In the genomic region with DNA sequence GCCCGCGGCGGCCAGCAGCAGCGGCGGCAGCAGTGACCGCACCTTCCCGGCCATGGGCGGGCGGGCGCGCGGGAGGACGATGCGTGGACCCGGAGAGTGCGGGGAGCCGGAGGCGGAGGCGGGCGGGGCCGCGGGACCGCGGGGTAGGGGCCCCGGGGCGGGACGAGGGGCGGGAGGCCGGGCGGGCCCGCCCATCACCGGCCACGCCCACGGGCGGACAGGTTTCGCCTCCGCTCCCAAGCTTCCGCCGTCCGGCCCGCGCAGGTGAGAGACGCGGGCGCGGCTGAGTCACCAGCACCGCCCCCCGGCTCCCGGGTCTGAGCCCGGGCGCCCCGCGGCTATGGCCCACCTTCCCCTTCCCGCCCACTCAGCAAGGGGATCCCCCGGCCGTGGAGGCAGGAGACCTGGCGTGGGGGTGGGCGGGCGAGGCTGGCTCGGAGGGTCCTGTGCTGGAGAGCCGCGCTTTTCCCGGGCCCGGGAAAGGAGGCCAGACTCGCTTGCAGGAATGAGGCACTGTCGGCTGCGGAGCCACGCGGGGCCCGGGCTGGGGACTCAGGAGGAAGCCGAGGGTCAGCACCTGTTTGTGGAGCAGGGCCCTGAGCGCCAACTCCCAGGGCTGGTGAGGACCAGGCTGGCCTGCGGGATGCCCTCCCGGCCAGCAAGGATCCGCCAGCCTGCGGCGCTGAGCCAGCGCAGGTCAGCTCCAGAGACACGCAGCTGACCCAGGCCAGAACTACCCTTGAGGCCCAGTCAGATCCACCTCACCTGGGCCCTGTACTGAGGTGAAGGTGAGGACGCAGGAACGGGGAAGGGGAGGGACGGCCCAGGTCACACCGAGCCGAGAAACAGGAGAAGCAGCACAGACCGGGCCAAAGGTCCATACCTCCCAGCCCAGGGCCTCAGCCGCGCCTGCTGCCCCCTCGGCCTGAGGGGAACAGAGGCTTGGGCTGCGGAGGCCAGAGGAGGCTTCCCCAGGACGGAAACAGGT, we compare ENCODE assay signal across 9 cellular contexts. TPM values are rescaled to one million over a fixed set of nuclear protein-coding genes. Genes with fewer than 3 reads are reported as not detected.
A peak's percentile ranks its signal among the peaks of the same experiment; 100 is the strongest.
DNase-seq lines count a peak whose midpoint lies in the region; ATAC-seq, FAIRE-seq and TF ChIP-seq lines count a peak whose summit lies in the region.
"Had no signal": no experiment of that assay in that cellular context is flagged by ENCODE, and none has a peak within 500 bp of the region (broad histone marks: within the 10 kb centered on the region; RNA-seq: fewer than 3 reads in every experiment).

A gene (minus strand): TSS at position 118 of the 988 bp plus-strand sequence. CDS start 64 bp downstream, at position 54.

- H3K4me3 ChIP-seq in endocrine pancreas (ENCODE audit: control insufficient read depth, insufficient read depth, low read length): no peak within 1 kb of the TSS
- peak within 1 kb of the TSS; percentile 24 to 52 (median 39) for H3K4me3 ChIP-seq in pancreas
- peak within 1 kb of the TSS in 1 of 2 donors; percentile 20 for H3K4me3 ChIP-seq in tibial artery

- POLR2A ChIA-PET in HEK293T (lab: Yijun Ruan, JAX) (no interaction called here), RWPE1 (lab: Yijun Ruan, JAX; ENCODE audit: low non-redundant PET) (interaction anchor here (0.7 kb wide), 1 partner anchor 10 kb away, joined by 3 read pairs; no protein-coding TSS in a partner anchor)

- H3K27me3 ChIP-seq in endocrine pancreas (ENCODE audit: control insufficient read depth, insufficient read depth, low read length) (no peaks in the 10 kb centered on the region), pancreas (peaks cover 0 to 4% (median 0%) of the 10 kb centered on the region in 4 donors), tibial artery (peaks cover 6 to 74% of the 10 kb centered on the region in 2 donors)

- CTCF ChIA-PET in HEK293T (lab: Yijun Ruan, JAX): no interaction called here
- CTCF ChIA-PET in RWPE1 (lab: Yijun Ruan, JAX): interaction anchor here (0.6 to 4.9 kb wide), 4 partner anchors 10 to 186 kb away, joined by 3 to 54 read pairs (median 6); no protein-coding TSS in a partner anchor

- 14 to 20% methylated on average over 38 to 90 of the region's 90 CpGs for WGBS in pancreas, 2 donors

- H3K27ac ChIP-seq in RWPE1: peak within 1 kb of the TSS; percentile 89
- peak within 1 kb of the TSS; percentile 67 to 82 (median 68) for H3K27ac ChIP-seq in pancreas
- H3K27ac ChIP-seq in tibial artery: no peak within 1 kb of the TSS
- H3K27ac ChIP-seq: epithelial cell of prostate had no signal

- DNase-seq in HEK293T (ENCODE audit: extremely low spot score): peak; percentile 56
- peak; percentile 94 for DNase-seq in RWPE1 (ENCODE audit: low spot score)
- DNase-seq in pancreas: peak; percentile 73 to 92 (median 84)
- DNase-seq in occipital lobe (lab: John Stamatoyannopoulos, UW): no peak
- DNase-seq in tibial artery: no peak
- no peak for DNase-seq in posterior cingulate gyrus

- TF ChIP-seq CTCF in RWPE1 (conservative IDR thresholded peaks at IDR 0.05; ENCODE audit: low read depth) (no peak), pancreas (IDR thresholded peaks at IDR 0.05) (no peak), tibial artery (IDR thresholded peaks at IDR 0.05) (no peak)

- H3K4me1 ChIP-seq in endocrine pancreas (ENCODE audit: control insufficient read depth, insufficient read depth, low read length) (no peaks in the 10 kb centered on the region), pancreas (peaks cover 19 to 25% (median 20%) of the 10 kb centered on the region in 3 donors), tibial artery (peaks cover 0 to 37% (median 25%) of the 10 kb centered on the region in 4 donors)

- peak; percentile 80 to 83 (median 81) for ATAC-seq in pancreas
- ATAC-seq in HG02623 (IDR thresholded peaks at IDR 0.05; ENCODE audit: unreplicated experiment): no peak

- no peaks in the 10 kb centered on the region for H3K36me3 ChIP-seq in endocrine pancreas (ENCODE audit: control insufficient read depth, insufficient read depth, low read length)
- no peaks in the 10 kb centered on the region for H3K36me3 ChIP-seq in pancreas
- no peaks in the 10 kb centered on the region for H3K36me3 ChIP-seq in tibial artery

- H3K9me3 ChIP-seq in endocrine pancreas (ENCODE audit: control insufficient read depth, low read length) (no peaks in the 10 kb centered on the region), pancreas (no peaks in the 10 kb centered on the region), tibial artery (no peaks in the 10 kb centered on the region)

- no peak for FAIRE-seq in pancreas (lab: Jason Lieb, UNC)

- H3K9ac ChIP-seq in endocrine pancreas (ENCODE audit: control insufficient read depth, insufficient read depth, low read length): peak within 1 kb of the TSS; percentile 19

- intact Hi-C loops in pancreas (cut with DNase I): no loop called here
- intact Hi-C loops in tibial artery (cut with DNase I; ENCODE audit: low total_unique reads): no loop called here
- intact Hi-C loops in posterior cingulate gyrus (cut with DNase I): no loop called here

TF ChIP-seq in HEK293T, 16 proteins besides CTCF, POLR2A, EP300 and RAD21:
- TF ChIP-seq FOXK2 (IDR thresholded peaks at IDR 0.05): no peak
- TF ChIP-seq NFRKB (IDR thresholded peaks at IDR 0.05): no peak
- TF ChIP-seq SP1 (IDR thresholded peaks at IDR 0.05): no peak

RNA-seq across cellular contexts. Expression of the gene that starts here (rescaled TPM):
- total RNA-seq in pancreas (1 to 10 TPM in 5 of 6 donors, under 1 TPM in 1; 0.91 to 4.5 (median 2.0) TPM), occipital lobe (0.16 TPM)
- 1 to 10 TPM; 4.5 to 6.5 TPM for polyA plus RNA-seq in pancreas

Comparison
In these comparisons a context has a peak if more than half of its experiments do, and no peak if none do; other contexts are left out.
1. DNase-seq: peak in HEK293T (single experiment), RWPE1 (single experiment) and pancreas (6 of 6); none in occipital lobe (single experiment), tibial artery (0 of 2) and posterior cingulate gyrus (0 of 10).
2. H3K27ac ChIP-seq: peak in RWPE1 (single experiment) and pancreas (4 of 4); none in tibial artery (0 of 2).